Comparison of ENCODE assay signal across 1 cellular context in the genomic region with DNA sequence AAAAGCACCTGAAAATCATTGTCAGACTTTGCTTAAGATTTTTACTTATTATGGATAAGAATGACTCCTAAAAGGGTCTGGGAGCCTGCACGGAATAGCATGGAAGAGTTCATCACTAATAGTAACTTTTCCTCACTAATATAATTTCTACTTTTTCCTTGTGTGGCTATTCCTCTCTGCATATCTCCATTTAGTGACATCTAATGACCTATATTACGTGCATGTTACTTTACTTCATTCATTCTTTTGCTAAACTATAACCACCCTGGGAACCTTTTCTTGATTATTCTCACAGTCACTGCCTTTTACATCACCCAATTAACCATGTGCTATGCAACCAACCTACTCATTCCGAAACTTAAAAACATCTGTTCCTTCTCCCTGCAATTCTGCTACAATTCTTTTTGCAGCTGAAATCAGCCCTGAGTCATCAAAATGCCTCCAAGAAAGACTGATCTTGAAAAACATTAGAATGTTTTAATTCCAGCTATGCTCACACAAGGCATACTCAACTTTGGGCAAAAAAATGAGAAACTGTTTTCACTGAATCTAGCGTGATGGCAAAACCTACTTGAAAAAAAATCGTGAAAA.
TF ChIP-seq lines count a peak whose summit lies in the region.

No MANE protein-coding gene starts in this region.

TF ChIP-seq in HepG2, 621 proteins besides CTCF, POLR2A, EP300 and RAD21:
- TF ChIP-seq, protein P1, sequence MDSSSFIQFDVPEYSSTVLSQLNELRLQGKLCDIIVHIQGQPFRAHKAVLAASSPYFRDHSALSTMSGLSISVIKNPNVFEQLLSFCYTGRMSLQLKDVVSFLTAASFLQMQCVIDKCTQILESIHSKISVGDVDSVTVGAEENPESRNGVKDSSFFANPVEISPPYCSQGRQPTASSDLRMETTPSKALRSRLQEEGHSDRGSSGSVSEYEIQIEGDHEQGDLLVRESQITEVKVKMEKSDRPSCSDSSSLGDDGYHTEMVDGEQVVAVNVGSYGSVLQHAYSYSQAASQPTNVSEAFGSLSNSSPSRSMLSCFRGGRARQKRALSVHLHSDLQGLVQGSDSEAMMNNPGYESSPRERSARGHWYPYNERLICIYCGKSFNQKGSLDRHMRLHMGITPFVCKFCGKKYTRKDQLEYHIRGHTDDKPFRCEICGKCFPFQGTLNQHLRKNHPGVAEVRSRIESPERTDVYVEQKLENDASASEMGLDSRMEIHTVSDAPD (CRISPR knock-in tag; IDR thresholded peaks at IDR 0.05) = no peak
- TF ChIP-seq, protein P2, sequence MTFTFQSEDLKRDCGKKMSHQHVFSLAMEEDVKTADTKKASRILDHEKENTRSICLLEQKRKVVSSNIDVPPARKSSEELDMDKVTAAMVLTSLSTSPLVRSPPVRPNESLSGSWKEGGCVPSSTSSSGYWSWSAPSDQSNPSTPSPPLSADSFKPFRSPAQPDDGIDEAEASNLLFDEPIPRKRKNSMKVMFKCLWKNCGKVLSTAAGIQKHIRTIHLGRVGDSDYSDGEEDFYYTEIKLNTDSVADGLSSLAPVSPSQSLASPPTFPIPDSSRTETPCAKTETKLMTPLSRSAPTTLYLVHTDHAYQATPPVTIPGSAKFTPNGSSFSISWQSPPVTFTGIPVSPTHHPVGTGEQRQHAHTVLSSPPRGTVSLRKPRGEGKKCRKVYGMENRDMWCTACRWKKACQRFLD (CRISPR knock-in tag; IDR thresholded peaks at IDR 0.05; ENCODE audit: borderline replicate concordance) = no peak
- TF ChIP-seq ZNF777 (CRISPR knock-in tag; IDR thresholded peaks at IDR 0.05) (no peak), MAFK (conservative IDR thresholded peaks at IDR 0.05 in 1 of 2, IDR thresholded peaks at IDR 0.05 in 1 of 2; ENCODE audit: low read length in 2 of 2) (peak in 1 of 2 experiments; percentile 17; a peak in 1 of 4 replicates), ZNF430 (CRISPR knock-in tag; IDR thresholded peaks at IDR 0.05) (no peak), MAFF (IDR thresholded peaks at IDR 0.05; ENCODE audit: low read depth, low read length) (peak; percentile 7; the same call in 1 of the 2 replicates), ZNF572 (CRISPR knock-in tag; IDR thresholded peaks at IDR 0.05) (no peak), ZNF326 (CRISPR knock-in tag; IDR thresholded peaks at IDR 0.05; ENCODE audit: borderline replicate concordance) (no peak)
- TF ChIP-seq, protein P3, sequence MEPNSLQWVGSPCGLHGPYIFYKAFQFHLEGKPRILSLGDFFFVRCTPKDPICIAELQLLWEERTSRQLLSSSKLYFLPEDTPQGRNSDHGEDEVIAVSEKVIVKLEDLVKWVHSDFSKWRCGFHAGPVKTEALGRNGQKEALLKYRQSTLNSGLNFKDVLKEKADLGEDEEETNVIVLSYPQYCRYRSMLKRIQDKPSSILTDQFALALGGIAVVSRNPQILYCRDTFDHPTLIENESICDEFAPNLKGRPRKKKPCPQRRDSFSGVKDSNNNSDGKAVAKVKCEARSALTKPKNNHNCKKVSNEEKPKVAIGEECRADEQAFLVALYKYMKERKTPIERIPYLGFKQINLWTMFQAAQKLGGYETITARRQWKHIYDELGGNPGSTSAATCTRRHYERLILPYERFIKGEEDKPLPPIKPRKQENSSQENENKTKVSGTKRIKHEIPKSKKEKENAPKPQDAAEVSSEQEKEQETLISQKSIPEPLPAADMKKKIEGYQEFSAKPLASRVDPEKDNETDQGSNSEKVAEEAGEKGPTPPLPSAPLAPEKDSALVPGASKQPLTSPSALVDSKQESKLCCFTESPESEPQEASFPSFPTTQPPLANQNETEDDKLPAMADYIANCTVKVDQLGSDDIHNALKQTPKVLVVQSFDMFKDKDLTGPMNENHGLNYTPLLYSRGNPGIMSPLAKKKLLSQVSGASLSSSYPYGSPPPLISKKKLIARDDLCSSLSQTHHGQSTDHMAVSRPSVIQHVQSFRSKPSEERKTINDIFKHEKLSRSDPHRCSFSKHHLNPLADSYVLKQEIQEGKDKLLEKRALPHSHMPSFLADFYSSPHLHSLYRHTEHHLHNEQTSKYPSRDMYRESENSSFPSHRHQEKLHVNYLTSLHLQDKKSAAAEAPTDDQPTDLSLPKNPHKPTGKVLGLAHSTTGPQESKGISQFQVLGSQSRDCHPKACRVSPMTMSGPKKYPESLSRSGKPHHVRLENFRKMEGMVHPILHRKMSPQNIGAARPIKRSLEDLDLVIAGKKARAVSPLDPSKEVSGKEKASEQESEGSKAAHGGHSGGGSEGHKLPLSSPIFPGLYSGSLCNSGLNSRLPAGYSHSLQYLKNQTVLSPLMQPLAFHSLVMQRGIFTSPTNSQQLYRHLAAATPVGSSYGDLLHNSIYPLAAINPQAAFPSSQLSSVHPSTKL (CRISPR knock-in tag; IDR thresholded peaks at IDR 0.05) = no peak
- TF ChIP-seq, protein P4, sequence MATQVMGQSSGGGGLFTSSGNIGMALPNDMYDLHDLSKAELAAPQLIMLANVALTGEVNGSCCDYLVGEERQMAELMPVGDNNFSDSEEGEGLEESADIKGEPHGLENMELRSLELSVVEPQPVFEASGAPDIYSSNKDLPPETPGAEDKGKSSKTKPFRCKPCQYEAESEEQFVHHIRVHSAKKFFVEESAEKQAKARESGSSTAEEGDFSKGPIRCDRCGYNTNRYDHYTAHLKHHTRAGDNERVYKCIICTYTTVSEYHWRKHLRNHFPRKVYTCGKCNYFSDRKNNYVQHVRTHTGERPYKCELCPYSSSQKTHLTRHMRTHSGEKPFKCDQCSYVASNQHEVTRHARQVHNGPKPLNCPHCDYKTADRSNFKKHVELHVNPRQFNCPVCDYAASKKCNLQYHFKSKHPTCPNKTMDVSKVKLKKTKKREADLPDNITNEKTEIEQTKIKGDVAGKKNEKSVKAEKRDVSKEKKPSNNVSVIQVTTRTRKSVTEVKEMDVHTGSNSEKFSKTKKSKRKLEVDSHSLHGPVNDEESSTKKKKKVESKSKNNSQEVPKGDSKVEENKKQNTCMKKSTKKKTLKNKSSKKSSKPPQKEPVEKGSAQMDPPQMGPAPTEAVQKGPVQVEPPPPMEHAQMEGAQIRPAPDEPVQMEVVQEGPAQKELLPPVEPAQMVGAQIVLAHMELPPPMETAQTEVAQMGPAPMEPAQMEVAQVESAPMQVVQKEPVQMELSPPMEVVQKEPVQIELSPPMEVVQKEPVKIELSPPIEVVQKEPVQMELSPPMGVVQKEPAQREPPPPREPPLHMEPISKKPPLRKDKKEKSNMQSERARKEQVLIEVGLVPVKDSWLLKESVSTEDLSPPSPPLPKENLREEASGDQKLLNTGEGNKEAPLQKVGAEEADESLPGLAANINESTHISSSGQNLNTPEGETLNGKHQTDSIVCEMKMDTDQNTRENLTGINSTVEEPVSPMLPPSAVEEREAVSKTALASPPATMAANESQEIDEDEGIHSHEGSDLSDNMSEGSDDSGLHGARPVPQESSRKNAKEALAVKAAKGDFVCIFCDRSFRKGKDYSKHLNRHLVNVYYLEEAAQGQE (IDR thresholded peaks at IDR 0.05; ENCODE audit: borderline replicate concordance in 1 of 2, low read depth in 1 of 2, low read length in 2 of 2) = no peak
